ENCODE assay signal across 7 cellular contexts in the genomic region with DNA sequence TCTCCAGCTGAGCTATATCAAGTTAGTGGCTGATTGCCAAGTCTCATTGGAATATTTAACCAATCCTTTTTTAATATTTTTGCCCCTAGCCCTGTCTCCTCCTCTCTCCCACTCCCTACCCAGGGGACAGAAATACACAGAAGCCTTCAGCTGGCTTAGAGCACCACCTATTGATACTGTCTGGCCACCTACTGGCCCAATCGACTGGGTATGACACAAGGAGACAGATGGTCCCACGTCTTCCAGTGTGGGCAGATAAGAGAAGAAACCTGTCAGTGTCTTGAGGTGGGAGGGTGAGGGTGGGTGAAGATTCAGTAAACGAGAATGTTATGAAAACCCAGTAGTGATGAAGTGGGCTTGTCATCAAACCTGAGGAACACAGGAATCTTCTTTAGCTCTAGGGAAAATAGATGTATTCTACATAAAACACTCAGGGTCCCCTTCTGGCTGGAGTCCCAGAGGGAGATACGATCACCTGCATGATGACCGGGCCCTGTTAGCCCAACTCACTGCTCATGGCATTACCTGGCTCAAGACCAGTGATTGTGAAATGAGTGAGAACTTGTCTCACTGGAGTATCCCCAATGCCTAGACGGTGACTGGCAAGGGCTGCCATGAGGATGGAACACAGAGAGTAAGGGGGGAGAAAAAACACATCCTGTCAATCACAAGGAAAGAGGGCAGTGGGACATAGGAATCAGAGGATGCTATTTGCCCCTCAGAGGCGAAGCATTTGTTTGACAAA. TPM values are rescaled to one million over a fixed set of nuclear protein-coding genes. Genes with fewer than 3 reads are reported as not detected.
DNase-seq lines count a peak whose midpoint lies in the region; FAIRE-seq and TF ChIP-seq lines count a peak whose summit lies in the region.

No MANE protein-coding gene starts in this region.

- H3T11ph ChIP-seq in H9 (ENCODE audit: low read length) = no peak overlapping the region

- H2BK12ac ChIP-seq in H9 (ENCODE audit: insufficient read length, low read depth, low read length) = no peak overlapping the region

- no peak overlapping the region for H2AK5ac ChIP-seq in H9 (ENCODE audit: insufficient read length, low read length)

- H2BK20ac ChIP-seq in H9 (ENCODE audit: low read depth, low read length, poor library complexity, severe bottlenecking) = no peak overlapping the region

- no peak for FAIRE-seq in H54 (lab: Jason Lieb, UNC)

- H3K4me2 ChIP-seq in KMS-11 (peak overlapping the region; percentile 70), H9 (ENCODE audit: insufficient read depth, insufficient read length, low read length) (no peak overlapping the region)

- H3K27me3 ChIP-seq in KMS-11 (ENCODE audit: insufficient read depth, low read depth) = no peaks in the 10 kb centered on the region
- no peaks in the 10 kb centered on the region for H3K27me3 ChIP-seq in H9 (ENCODE audit: insufficient read depth, low read length)

- POLR2A ChIA-PET in activated CD4-positive, alpha-beta memory T cell treated with anti-CD3 and anti-CD28 coated beads for 36 hours (lab: Charles Lee) = interaction anchor here (0.9 kb wide), 1 partner anchor 252 kb away, joined by 4 read pairs; no protein-coding TSS in a partner anchor

- WGBS in H9 (ENCODE audit: extremely low coverage, insufficient read length, low lambda C conversion rate) = no CpG with 5 or more reads among the region's 7 CpGs

- H3K4me1 ChIP-seq in KMS-11 (ENCODE audit: low read depth, poor library complexity, severe bottlenecking) (peaks cover 37% of the 10 kb centered on the region), H9 (ENCODE audit: insufficient read depth, low read length) (no peaks in the 10 kb centered on the region)

- no peak overlapping the region for H3K27ac Mint-ChIP-seq in activated CD4-positive, alpha-beta memory T cell treated with anti-CD3 and anti-CD28 coated beads for 36 hours
- peak overlapping the region; percentile 68 for H3K27ac Mint-ChIP-seq in glutamatergic neuron (ENCODE audit: unreplicated experiment)
- no peak overlapping the region; a peak in 1 of 7 replicates for H3K27ac Mint-ChIP-seq in H9

- H4K5ac ChIP-seq in H9 (ENCODE audit: insufficient read length, low read depth, low read length) = no peak overlapping the region

- H3K4me3 Mint-ChIP-seq in activated CD4-positive, alpha-beta memory T cell treated with anti-CD3 and anti-CD28 coated beads for 36 hours = no peak overlapping the region
- H3K4me3 Mint-ChIP-seq in glutamatergic neuron (ENCODE audit: unreplicated experiment) (no peak overlapping the region), H9 (no peak overlapping the region)

- H2AFZ ChIP-seq in KMS-11 (ENCODE audit: low read depth) (no peak overlapping the region), H9 (ENCODE audit: low read length) (no peak overlapping the region)

- 0 out of 2 replicates have a peak, but pooled peaks cover 4% of the 10 kb centered on the region for H4K20me1 ChIP-seq in KMS-11 (ENCODE audit: insufficient read depth)
- no peaks in the 10 kb centered on the region for H4K20me1 ChIP-seq in H9 (ENCODE audit: control insufficient read depth, insufficient read depth, insufficient read length)

- no peaks in the 10 kb centered on the region for H3K36me3 ChIP-seq in KMS-11 (ENCODE audit: insufficient read depth)

- H3K79me2 ChIP-seq in KMS-11 (ENCODE audit: insufficient read depth, low read depth) = no peaks in the 10 kb centered on the region
- no peaks in the 10 kb centered on the region for H3K79me2 ChIP-seq in H9 (ENCODE audit: insufficient read depth, low read length)

- H3K23me2 ChIP-seq in H9 (ENCODE audit: insufficient read length, low read depth, low read length, poor library complexity, severe bottlenecking) = no peaks in the 10 kb centered on the region

- no peak overlapping the region for H2BK5ac ChIP-seq in H9 (ENCODE audit: insufficient read length, low read length)

- H3K27ac ChIP-seq in KMS-11 (peak overlapping the region; percentile 41; the same call in 1 of the 2 replicates), H9 (ENCODE audit: insufficient read length, low read depth, low read length) (no peak overlapping the region)

- DNase-seq in EL = peak; percentile 38
- peak; percentile 43 for DNase-seq in activated CD4-positive, alpha-beta memory T cell treated with anti-CD3 and anti-CD28 coated beads for 36 hours
- DNase-seq in glutamatergic neuron = peak; percentile 45
- DNase-seq in renal cortical epithelial cell (ENCODE audit: low read depth) = peak; percentile 32
- no peak for DNase-seq in H9
- DNase-seq in H54 (ENCODE audit: insufficient read length, low spot score) = no peak

- H3K4ac ChIP-seq in H9 (ENCODE audit: low read depth, low read length) = no peak overlapping the region

- CTCF ChIA-PET in activated CD4-positive, alpha-beta memory T cell treated with anti-CD3 and anti-CD28 coated beads for 36 hours (lab: Charles Lee) = interaction anchor here (0.6 to 7.1 kb wide), 18 partner anchors 9 to 441 kb away, joined by 3 to 179 read pairs (median 7); a partner anchor contains a TSS

- H3K18ac ChIP-seq in H9 (ENCODE audit: insufficient read length, low read depth, low read length) = no peak overlapping the region

- peaks cover 27% of the 10 kb centered on the region for H3K4me1 Mint-ChIP-seq in activated CD4-positive, alpha-beta memory T cell treated with anti-CD3 and anti-CD28 coated beads for 36 hours (ENCODE audit: low read depth)
- peaks cover 6% of the 10 kb centered on the region for H3K4me1 Mint-ChIP-seq in glutamatergic neuron (ENCODE audit: low read depth, unreplicated experiment)
- H3K4me1 Mint-ChIP-seq in H9 = no peaks in the 10 kb centered on the region

- TF ChIP-seq CTCF in KMS-11 (conservative IDR thresholded peaks at IDR 0.05; ENCODE audit: low read depth, low read length) (peak; percentile 78), glutamatergic neuron (IDR thresholded peaks at IDR 0.05; ENCODE audit: partially characterized antibody, unreplicated experiment) (no peak), H9 (conservative IDR thresholded peaks at IDR 0.05) (no peak; the same call in 2 of the 3 replicates)

- no peak overlapping the region for H3K4me3 ChIP-seq in KMS-11 (IDR thresholded peaks at IDR 0.05; ENCODE audit: insufficient read depth, low read depth, low read length)

- no peaks in the 10 kb centered on the region for H3K27me3 Mint-ChIP-seq in activated CD4-positive, alpha-beta memory T cell treated with anti-CD3 and anti-CD28 coated beads for 36 hours
- H3K27me3 Mint-ChIP-seq in glutamatergic neuron (ENCODE audit: unreplicated experiment) (no peaks in the 10 kb centered on the region), H9 (ENCODE audit: low read depth) (no peaks in the 10 kb centered on the region)

- H3K23ac ChIP-seq in H9 (ENCODE audit: insufficient read length, low read depth, low read length) = no peak overlapping the region

- H3K79me1 ChIP-seq in H9 (ENCODE audit: insufficient read depth, low read depth, low read length, poor library complexity, severe bottlenecking) = no peaks in the 10 kb centered on the region

- no peak overlapping the region for H4K8ac ChIP-seq in H9 (replicated peaks; ENCODE audit: insufficient read length, low read depth, low read length)

- no peak overlapping the region for H3K14ac ChIP-seq in H9 (ENCODE audit: insufficient read depth, low read length)

- no peak overlapping the region for H2BK120ac ChIP-seq in H9 (ENCODE audit: low read depth, low read length, poor library complexity, severe bottlenecking)

- H3K36me3 Mint-ChIP-seq in activated CD4-positive, alpha-beta memory T cell treated with anti-CD3 and anti-CD28 coated beads for 36 hours = peaks cover 45% of the 10 kb centered on the region
- H3K36me3 Mint-ChIP-seq in glutamatergic neuron (ENCODE audit: unreplicated experiment) (no peaks in the 10 kb centered on the region), H9 (ENCODE audit: insufficient read depth in 1 of 3, low read depth in 3 of 3) (peaks cover 43 to 91% (median 65%) of the 10 kb centered on the region in 3 experiments; a peak in 6 of 7 replicates)

- no peaks in the 10 kb centered on the region for H3K9me3 ChIP-seq in H9 (ENCODE audit: control insufficient read depth, low read depth, low read length)

- intact Hi-C loops in activated CD4-positive, alpha-beta memory T cell treated with anti-CD3 and anti-CD28 coated beads for 36 hours (cut with micrococcal nuclease) = no loop called here

- no peaks in the 10 kb centered on the region for H3K9me3 Mint-ChIP-seq in activated CD4-positive, alpha-beta memory T cell treated with anti-CD3 and anti-CD28 coated beads for 36 hours
- H3K9me3 Mint-ChIP-seq in glutamatergic neuron (ENCODE audit: unreplicated experiment) = peaks cover 2% of the 10 kb centered on the region
- no peaks in the 10 kb centered on the region for H3K9me3 Mint-ChIP-seq in H9

- no peak overlapping the region for H4K91ac ChIP-seq in H9 (ENCODE audit: insufficient read length, low read depth, low read length)

- H3K9ac ChIP-seq in KMS-11 = no peak overlapping the region
- H3K9ac ChIP-seq in H9 (ENCODE audit: extremely low read depth, insufficient read length, low read length) = no peak overlapping the region

- no peak overlapping the region for H3K56ac ChIP-seq in H9 (ENCODE audit: insufficient read length, low read depth, low read length)

- no peak overlapping the region for H2BK15ac ChIP-seq in H9 (ENCODE audit: low read depth, low read length)

- no peak for TF ChIP-seq POLR2A in H54 (IDR thresholded peaks at IDR 0.05; ENCODE audit: low read depth, low read length)

RNA-seq across cellular contexts. Expression of a gene that starts 26.7 kb away (rescaled TPM):
- total RNA-seq in activated CD4-positive, alpha-beta memory T cell treated with anti-CD3 and anti-CD28 coated beads for 36 hours = 10 to 100 TPM; 27.2 to 33.8 TPM
- total RNA-seq in glutamatergic neuron (ENCODE audit: unreplicated experiment) (34.7 TPM), renal cortical epithelial cell (17.4 and 40.4 TPM in 2 replicates), H9 (2021) (54.6 and 62.7 TPM in 2 replicates)

RNA-seq across cellular contexts. Expression of a gene that starts 27.1 kb away (rescaled TPM):
- 100 to 1,000 TPM; 172 to 175 TPM for total RNA-seq in activated CD4-positive, alpha-beta memory T cell treated with anti-CD3 and anti-CD28 coated beads for 36 hours
- total RNA-seq in glutamatergic neuron (ENCODE audit: unreplicated experiment) (104 TPM), renal cortical epithelial cell (96.2 and 125 TPM in 2 replicates), H9 (2021) (161 and 180 TPM in 2 replicates)

Comparison
In these comparisons a context has a peak if more than half of its experiments do, and no peak if none do; other contexts are left out.
1. DNase-seq: peak in EL (single experiment), activated CD4-positive, alpha-beta memory T cell treated with anti-CD3 and anti-CD28 coated beads for 36 hours (single experiment), glutamatergic neuron (single experiment) and renal cortical epithelial cell (single experiment); none in H9 (single experiment) and H54 (single experiment).